ENCODE assay signal across 14 cellular contexts in genomic region chr2:158486970-158487325, GRCh38. TPM values are rescaled to one million over a fixed set of nuclear protein-coding genes. Genes with fewer than 3 reads are reported as not detected.
DNase-seq lines count a peak whose midpoint lies in the region; ATAC-seq, FAIRE-seq and TF ChIP-seq lines count a peak whose summit lies in the region.
"Had no signal": no experiment of that assay in that cellular context is flagged by ENCODE, and none has a peak within 500 bp of the region (broad histone marks: within the 10 kb centered on the region; RNA-seq: fewer than 3 reads in every experiment).

No MANE protein-coding gene starts in this region.

- no peaks in the 10 kb centered on the region for H3F3A ChIP-seq in PC-3 (ENCODE audit: low read length, unreplicated experiment)

- H3K36me3 ChIP-seq in PC-3 (ENCODE audit: low read depth, low read length) = no peaks in the 10 kb centered on the region
- H3K36me3 ChIP-seq: right lobe of liver had no signal

- H3K9ac ChIP-seq in PC-3 (ENCODE audit: low read length) = no peak overlapping the region

- peaks cover 8% of the 10 kb centered on the region for H3K36me3 Mint-ChIP-seq in osteocyte (ENCODE audit: unreplicated experiment)
- H3K36me3 Mint-ChIP-seq in natural killer cell treated with Interleukin-12 subunit alpha and Interleukin-12 subunit beta and Interleukin-15 and Interleukin-18, amount 100 ng/mL, for 72 hours = no peaks in the 10 kb centered on the region

- H3K9me3 Mint-ChIP-seq in osteocyte (ENCODE audit: unreplicated experiment) = no peaks in the 10 kb centered on the region
- H3K9me3 Mint-ChIP-seq in natural killer cell treated with Interleukin-12 subunit alpha and Interleukin-12 subunit beta and Interleukin-15 and Interleukin-18, amount 100 ng/mL, for 72 hours = no peaks in the 10 kb centered on the region
- H3K9me3 Mint-ChIP-seq: CD8-positive, alpha-beta memory T cell had no signal

- no peaks in the 10 kb centered on the region for H4K20me1 ChIP-seq in PC-3 (ENCODE audit: low read length)

- ATAC-seq in PC-3 (peak; percentile 89), GM19397 (IDR thresholded peaks at IDR 0.05; ENCODE audit: unreplicated experiment) (no peak)
- no peak for ATAC-seq in natural killer cell treated with Interleukin-12 subunit alpha and Interleukin-12 subunit beta and Interleukin-15 and Interleukin-18, amount 100 ng/mL, for 72 hours
- ATAC-seq: naive thymus-derived CD8-positive, alpha-beta T cell had no signal

- H3K79me2 ChIP-seq in PC-3 (ENCODE audit: low read length) = peaks cover 86% of the 10 kb centered on the region

- no peak overlapping the region for H3K4me2 ChIP-seq in PC-3 (ENCODE audit: low read length)

- intact Hi-C loops in PC-3 (cut with micrococcal nuclease) = no loop called here

- FAIRE-seq in H54 (lab: Jason Lieb, UNC) = peak; percentile 88

- no peaks in the 10 kb centered on the region for H3K9me2 ChIP-seq in PC-3 (replicated peaks; ENCODE audit: low read length)

- H2AFZ ChIP-seq in PC-3 (ENCODE audit: low read length) = no peak overlapping the region

- no peaks in the 10 kb centered on the region for H3K27me3 Mint-ChIP-seq in osteocyte (ENCODE audit: unreplicated experiment)
- H3K27me3 Mint-ChIP-seq in natural killer cell treated with Interleukin-12 subunit alpha and Interleukin-12 subunit beta and Interleukin-15 and Interleukin-18, amount 100 ng/mL, for 72 hours = no peaks in the 10 kb centered on the region

- H3K27ac Mint-ChIP-seq in osteocyte (ENCODE audit: unreplicated experiment) = peak overlapping the region; percentile 83
- no peak overlapping the region for H3K27ac Mint-ChIP-seq in natural killer cell treated with Interleukin-12 subunit alpha and Interleukin-12 subunit beta and Interleukin-15 and Interleukin-18, amount 100 ng/mL, for 72 hours
- H3K27ac Mint-ChIP-seq: CD8-positive, alpha-beta memory T cell; naive thymus-derived CD8-positive, alpha-beta T cell had no signal

- BruUV-seq in PC-3 (replicated peaks; lab: Mats Ljungman, UMichigan) = no TSS peak

- no peak for DNase-seq in H54 (ENCODE audit: insufficient read length, low spot score)
- peak; percentile 42 for DNase-seq in PC-3
- DNase-seq in dermis blood vessel endothelial cell = peak; percentile 31
- DNase-seq in osteocyte (ENCODE audit: extremely low spot score, unreplicated experiment) = no peak
- DNase-seq in iPS-NIHi7 (ENCODE audit: extremely low spot score) = no peak
- DNase-seq in natural killer cell treated with Interleukin-12 subunit alpha and Interleukin-12 subunit beta and Interleukin-15 and Interleukin-18, amount 100 ng/mL, for 72 hours (ENCODE audit: low spot score) = no peak
- DNase-seq: activated CD4-positive, alpha-beta T cell treated with anti-CD3 and anti-CD28 coated beads for 1 hour; CD8-positive, alpha-beta memory T cell; effector memory CD4-positive, alpha-beta T cell; glutamatergic neuron; KG1; naive thymus-derived CD8-positive, alpha-beta T cell; right lobe of liver had no signal

- no peak for TF ChIP-seq CTCF in PC-3 (conservative IDR thresholded peaks at IDR 0.05; ENCODE audit: low read depth, low read length)
- TF ChIP-seq CTCF in osteocyte (IDR thresholded peaks at IDR 0.05) = no peak

- no peaks in the 10 kb centered on the region for H3K9me3 ChIP-seq in PC-3 (ENCODE audit: low read length)
- H3K9me3 ChIP-seq: right lobe of liver had no signal

- H3K4me1 ChIP-seq in PC-3 (ENCODE audit: insufficient read depth, low read length) = peaks cover 17% of the 10 kb centered on the region

- H3K4me1 Mint-ChIP-seq in osteocyte (ENCODE audit: unreplicated experiment) = peaks cover 70% of the 10 kb centered on the region
- no peaks in the 10 kb centered on the region for H3K4me1 Mint-ChIP-seq in natural killer cell treated with Interleukin-12 subunit alpha and Interleukin-12 subunit beta and Interleukin-15 and Interleukin-18, amount 100 ng/mL, for 72 hours (ENCODE audit: low read depth in 2 of 2)

- no peak overlapping the region for H3K4me3 ChIP-seq in PC-3 (ENCODE audit: low read length)
- H3K4me3 ChIP-seq: right lobe of liver had no signal

- no peak overlapping the region for H3K4me3 Mint-ChIP-seq in osteocyte (ENCODE audit: unreplicated experiment)
- H3K4me3 Mint-ChIP-seq in natural killer cell treated with Interleukin-12 subunit alpha and Interleukin-12 subunit beta and Interleukin-15 and Interleukin-18, amount 100 ng/mL, for 72 hours = no peak overlapping the region
- H3K4me3 Mint-ChIP-seq: CD8-positive, alpha-beta memory T cell; naive thymus-derived CD8-positive, alpha-beta T cell had no signal

- CTCF ChIA-PET in PC-3 (lab: Charles Lee) = no interaction called here

- H3K27me3 ChIP-seq in PC-3 (ENCODE audit: low read length) = no peaks in the 10 kb centered on the region
- H3K27me3 ChIP-seq: right lobe of liver had no signal

- POLR2A ChIA-PET in PC-3 (lab: Charles Lee; ENCODE audit: unreplicated experiment) = no interaction called here

- peak overlapping the region; percentile 15; the same call in 1 of the 2 replicates for H3K27ac ChIP-seq in PC-3 (ENCODE audit: low read length)
- H3K27ac ChIP-seq: right lobe of liver had no signal

- no peak for TF ChIP-seq POLR2A in H54 (IDR thresholded peaks at IDR 0.05; ENCODE audit: low read depth, low read length)

RNA-seq across cellular contexts. Expression of gene PKP4, which starts 30.2 kb away (rescaled TPM):
- total RNA-seq in PC-3 (2014; rRNA removed) (40.1 and 44.2 TPM in 2 replicates), dermis blood vessel endothelial cell (63.7 and 98.2 TPM in 2 replicates), osteocyte (119 TPM in 2 replicates)
- total RNA-seq in natural killer cell treated with Interleukin-12 subunit alpha and Interleukin-12 subunit beta and Interleukin-15 and Interleukin-18, amount 100 ng/mL, for 72 hours = 10 to 100 TPM; 16.9 to 54.4 TPM

RNA-seq across cellular contexts. Expression of gene CCDC148, which starts 30.4 kb away (rescaled TPM):
- total RNA-seq in PC-3 (2014; rRNA removed) (0.11 and 0.46 TPM in 2 replicates), dermis blood vessel endothelial cell (0.42 and 0.51 TPM in 2 replicates), osteocyte (2.2 and 2.8 TPM in 2 replicates)
- total RNA-seq in natural killer cell treated with Interleukin-12 subunit alpha and Interleukin-12 subunit beta and Interleukin-15 and Interleukin-18, amount 100 ng/mL, for 72 hours = not detected
- total RNA-seq: naive thymus-derived CD8-positive, alpha-beta T cell had no signal

Comparison
In these comparisons a context has a peak if more than half of its experiments do, and no peak if none do; other contexts are left out.
1. DNase-seq: peak in PC-3 (single experiment) and dermis blood vessel endothelial cell (single experiment); none in H54 (single experiment), osteocyte (single experiment), iPS-NIHi7 (single experiment) and natural killer cell treated with Interleukin-12 subunit alpha and Interleukin-12 subunit beta and Interleukin-15 and Interleukin-18, amount 100 ng/mL, for 72 hours (single experiment).